Comparison of ENCODE assay signal across 26 cellular contexts in the genomic region with DNA sequence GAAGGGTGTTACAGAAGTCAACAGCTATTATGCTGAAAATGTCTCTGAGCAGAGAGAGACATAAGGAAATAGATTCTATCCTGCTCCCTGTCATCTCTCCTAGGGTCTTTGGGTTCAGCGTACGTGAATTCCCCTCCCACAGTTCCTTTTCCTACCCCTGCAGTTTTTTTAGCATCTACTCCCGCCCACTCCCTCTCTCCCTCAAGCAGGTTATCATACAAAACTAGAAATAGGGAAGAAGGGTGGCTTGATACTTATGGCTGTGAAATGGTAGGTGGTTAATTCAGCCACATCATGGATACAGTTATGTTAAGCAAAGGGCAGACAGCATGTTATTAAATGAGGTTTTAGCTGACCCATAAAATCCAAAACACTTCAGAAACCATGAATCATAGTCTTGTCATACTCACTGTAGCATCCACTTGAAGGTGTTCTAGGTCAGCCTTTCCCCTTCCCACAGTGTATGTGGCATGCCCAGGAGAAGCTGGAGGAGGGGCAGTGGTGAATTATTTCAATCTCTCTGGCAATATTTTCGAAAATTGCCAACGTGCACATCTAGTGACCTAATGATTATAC.
DNase-seq lines count a peak whose midpoint lies in the region; ATAC-seq and FAIRE-seq lines count a peak whose summit lies in the region.
"Had no signal": no experiment of that assay in that cellular context is flagged by ENCODE, and none has a peak within 500 bp of the region (broad histone marks: within the 10 kb centered on the region; RNA-seq: fewer than 3 reads in every experiment).

No MANE protein-coding gene starts in this region.

- in situ Hi-C loops in ACHN (cut with HindIII; ENCODE audit: low pct_ligation_motif_present, low pct_unique_long_range_greater_than_20kb, low sequenced_read_pairs) = no loop called here

- no peak for ATAC-seq in HG03097 (IDR thresholded peaks at IDR 0.05; ENCODE audit: low FRiP score, unreplicated experiment)
- ATAC-seq: GM12878, natural killer cell, T-helper 17 cell had no signal

- DNase-seq in ACHN (peak; percentile 38), EL (peak; percentile 22), RCC 7860 (ENCODE audit: low spot score) (peak; percentile 65), kidney glomerular epithelial cell (lab: John Stamatoyannopoulos, UW) (peak; percentile 52), NCI-H1436 (lab: John Stamatoyannopoulos, UW) (no peak), midbrain (lab: John Stamatoyannopoulos, UW) (no peak)
- DNase-seq: activated CD4-positive, alpha-beta T cell treated with anti-CD3 and anti-CD28 coated beads for 4 hours; activated CD8-positive, alpha-beta memory T cell treated with anti-CD3 and anti-CD28 coated beads for 24 hours; activated effector memory CD4-positive, alpha-beta T cell treated with anti-CD3 and anti-CD28 coated beads, Interleukin-2, amount 50 U/mL, for 16 hours; C1 segment of cervical spinal cord; Calu3; HFFc6; MV-4-11; natural killer cell; NCI-H1694 treated with DMSO at 0.1 percent for 48 hours; NCI-H748 treated with DMSO at 0.1 percent for 48 hours; ovary; retina; small intestine; stimulated activated CD4-positive, alpha-beta T cell treated with anti-CD3 and anti-CD28 coated beads, Interleukin-1b, Interleukin-23, amount 100 ng/mL, for 48 hours; stimulated activated CD8-positive, alpha-beta memory T cell treated with anti-CD3 and anti-CD28 coated beads, Interleukin-4, amount 100 ng/mL, for 48 hours; T-helper 17 cell; upper lobe of left lung had no signal

- peak; percentile 76 for FAIRE-seq in RCC 7860 (lab: Jason Lieb, UNC)
- FAIRE-seq: GM12878, islet of Langerhans, small intestine had no signal

Comparison
In these comparisons a context has a peak if more than half of its experiments do, and no peak if none do; other contexts are left out.
1. DNase-seq: peak in ACHN (single experiment), EL (single experiment), RCC 7860 (single experiment) and kidney glomerular epithelial cell (single experiment); none in NCI-H1436 (single experiment) and midbrain (single experiment).